In genomic region chr9:134537891-134538520, GRCh38 we compare ENCODE assay signal across 21 cellular contexts.
DNase-seq lines count a peak whose midpoint lies in the region; ATAC-seq lines count a peak whose summit lies in the region.
"Had no signal": no experiment of that assay in that cellular context is flagged by ENCODE, and none has a peak within 500 bp of the region (broad histone marks: within the 10 kb centered on the region; RNA-seq: fewer than 3 reads in every experiment).

No MANE protein-coding gene starts in this region.

- peak; percentile 77 for ATAC-seq in left ventricle myocardium superior
- no peak for ATAC-seq in HG03135 (IDR thresholded peaks at IDR 0.05; ENCODE audit: unreplicated experiment)
- ATAC-seq: activated CD8-positive, alpha-beta T cell treated with anti-CD3 and anti-CD28 coated beads, Interleukin-2, amount 10 ng/mL, durations not matched to agents 7 days and 5 days; T-helper 17 cell had no signal

- intact Hi-C loops in left ventricle myocardium superior (cut with micrococcal nuclease) (no loop called here), posterior vena cava (cut with DNase I) (no loop called here)

- DNase-seq in AG08395 (ENCODE audit: low spot score) (peak; percentile 61), astrocyte of the hippocampus (ENCODE audit: low read depth, low spot score) (peak; percentile 50), left ventricle myocardium superior (peak; percentile 67), posterior vena cava (ENCODE audit: low spot score) (peak; percentile 88), cortex of kidney (lab: John Stamatoyannopoulos, UW) (no peak), kidney glomerular epithelial cell (lab: John Stamatoyannopoulos, UW) (no peak), midbrain (lab: John Stamatoyannopoulos, UW) (no peak)
- DNase-seq: activated CD8-positive, alpha-beta T cell treated with anti-CD3 and anti-CD28 coated beads, Interleukin-2, amount 10 ng/mL, durations not matched to agents 7 days and 5 days; activated naive CD8-positive, alpha-beta T cell treated with anti-CD3 and anti-CD28 coated beads for 36 hours; CD4-positive, CD25-positive, alpha-beta regulatory T cell; DMS153; effector CD8-positive, alpha-beta T cell; NCI-H1417 treated with DMSO at 0.1 percent for 48 hours; NCI-H2171; OCI-M1; SIG-M5; small intestine; stimulated activated CD4-positive, alpha-beta T cell treated with anti-CD3 and anti-CD28 coated beads, Interleukin-4, amount 100 ng/mL, for 4 hours; T-helper 17 cell; WERI-Rb-1 had no signal

Comparison
In these comparisons a context has a peak if more than half of its experiments do, and no peak if none do; other contexts are left out.
1. DNase-seq: peak in AG08395 (single experiment), astrocyte of the hippocampus (single experiment), left ventricle myocardium superior (single experiment) and posterior vena cava (single experiment); none in cortex of kidney (single experiment), kidney glomerular epithelial cell (single experiment) and midbrain (single experiment).